ENCODE assay signal across 18 cellular contexts in the genomic region with DNA sequence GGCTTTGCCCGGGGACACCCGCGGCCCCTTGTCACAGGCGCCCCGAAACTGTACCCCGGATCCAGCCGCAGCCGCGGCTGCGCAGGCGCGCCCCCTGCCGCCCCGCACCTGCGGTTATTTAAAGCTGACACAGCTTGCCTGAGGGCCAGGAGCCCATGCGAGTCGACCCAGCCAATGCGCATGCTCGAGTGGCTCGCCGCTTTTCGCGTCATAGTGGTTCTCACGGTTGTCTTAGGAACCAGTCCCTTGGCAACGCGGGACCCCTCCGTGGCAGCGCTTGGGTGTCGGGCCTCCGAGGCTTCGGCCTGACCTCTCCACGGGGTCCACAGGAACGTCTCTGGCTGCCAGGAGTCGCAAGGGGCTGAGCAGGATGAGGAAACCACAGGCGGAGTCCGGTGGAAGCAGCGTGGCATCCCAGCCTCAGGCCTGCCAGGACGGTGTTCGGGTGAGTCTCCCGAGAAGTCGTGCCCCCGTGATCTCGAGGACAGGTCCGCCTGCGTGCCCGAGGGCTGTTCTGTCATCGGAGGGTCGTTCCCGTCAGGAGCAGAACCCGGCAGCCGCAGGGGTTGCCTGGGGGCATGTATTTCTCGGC.
DNase-seq lines count a peak whose midpoint lies in the region; ATAC-seq and TF ChIP-seq lines count a peak whose summit lies in the region.
"Had no signal": no experiment of that assay in that cellular context is flagged by ENCODE, and none has a peak within 500 bp of the region (broad histone marks: within the 10 kb centered on the region; RNA-seq: fewer than 3 reads in every experiment).

No MANE protein-coding gene starts in this region.

- H3K36me3 ChIP-seq in heart right ventricle = no peaks in the 10 kb centered on the region
- H3K36me3 ChIP-seq: BLaER1 treated with 17β-estradiol and CSF1 and Interleukin-3, amounts not matched to agents 10 nM and 100 nM had no signal

- no peak overlapping the region for H3K4me3 Mint-ChIP-seq in chondrocyte (ENCODE audit: unreplicated experiment)
- H3K4me3 Mint-ChIP-seq: CD8-positive, alpha-beta T cell had no signal

- TF ChIP-seq CTCF in heart right ventricle (IDR thresholded peaks at IDR 0.05) = no peak
- no peak for TF ChIP-seq CTCF in chondrocyte (IDR thresholded peaks at IDR 0.05)

- 84% methylated on average over 52 of the region's 52 CpGs for WGBS in right cardiac atrium
- WGBS in heart right ventricle, 2 donors = 76 to 81% methylated on average over 51 to 52 of the region's 52 CpGs

- H3K4me3 ChIP-seq in right cardiac atrium (ENCODE audit: low read length) (no peak overlapping the region), heart right ventricle (no peak overlapping the region)
- H3K4me3 ChIP-seq: BLaER1 treated with 17β-estradiol and CSF1 and Interleukin-3, amounts not matched to agents 10 nM and 100 nM; GM23248 had no signal

- H3K27ac Mint-ChIP-seq in chondrocyte (ENCODE audit: unreplicated experiment) = no peak overlapping the region
- H3K27ac Mint-ChIP-seq: CD8-positive, alpha-beta T cell had no signal

- H3K27ac ChIP-seq in right cardiac atrium (ENCODE audit: low read length) (no peak overlapping the region), heart right ventricle (no peak overlapping the region)
- H3K27ac ChIP-seq: BLaER1 treated with 17β-estradiol and CSF1 and Interleukin-3, amounts not matched to agents 10 nM and 100 nM; GM23248 had no signal

- ATAC-seq in right cardiac atrium (no peak), heart right ventricle (no peak)
- ATAC-seq: CD8-positive, alpha-beta T cell; HCT116 had no signal

- H3K9me3 ChIP-seq in right cardiac atrium (ENCODE audit: control insufficient read depth, low read length) (no peaks in the 10 kb centered on the region), heart right ventricle (peaks cover 0 to 23% (median 0%) of the 10 kb centered on the region in 11 donors)

- H3K27me3 ChIP-seq in right cardiac atrium (ENCODE audit: control insufficient read depth, insufficient read depth) (no peaks in the 10 kb centered on the region), heart right ventricle (no peaks in the 10 kb centered on the region)
- H3K27me3 ChIP-seq: BLaER1 treated with 17β-estradiol and CSF1 and Interleukin-3, amounts not matched to agents 10 nM and 100 nM had no signal

- no peaks in the 10 kb centered on the region for H3K27me3 Mint-ChIP-seq in chondrocyte (ENCODE audit: low read depth)

- intact Hi-C loops in right cardiac atrium (cut with DNase I) = no loop called here
- intact Hi-C loops in heart right ventricle (cut with DNase I) = no loop called here

- peaks cover 28% of the 10 kb centered on the region for H3K9me3 Mint-ChIP-seq in chondrocyte (ENCODE audit: low read depth)

- H3K36me3 Mint-ChIP-seq in chondrocyte (ENCODE audit: low read depth) = no peaks in the 10 kb centered on the region

- DNase-seq in NCI-H748 (lab: John Stamatoyannopoulos, UW; ENCODE audit: unreplicated experiment) (peak; percentile 49), NCI-H748 treated with DMSO at 0.1 percent for 48 hours (lab: John Stamatoyannopoulos, UW) (no peak), right cardiac atrium (peak in 2 of 3 donors; percentile 32 to 48), heart right ventricle (no peak), chondrocyte (ENCODE audit: low spot score) (peak; percentile 89), globus pallidus (ENCODE audit: low spot score) (no peak), NCI-H345 treated with DMSO at 0.1 percent for 48 hours (lab: John Stamatoyannopoulos, UW; ENCODE audit: unreplicated experiment) (no peak)
- DNase-seq in stimulated activated naive CD4-positive, alpha-beta T cell (lab: John Stamatoyannopoulos, UW) = no peak
- DNase-seq: 8988T; ACHN; CD8-positive, alpha-beta T cell; COR-L47; DMS153; DMS79 treated with DMSO at 0.1 percent for 48 hours; EL; GM23248 had no signal

- H3K4me1 ChIP-seq in right cardiac atrium (ENCODE audit: control insufficient read depth, insufficient read depth, low read length) = no peaks in the 10 kb centered on the region
- no peaks in the 10 kb centered on the region for H3K4me1 ChIP-seq in heart right ventricle
- H3K4me1 ChIP-seq: BLaER1 treated with 17β-estradiol and CSF1 and Interleukin-3, amounts not matched to agents 10 nM and 100 nM had no signal

- no peaks in the 10 kb centered on the region for H3K4me1 Mint-ChIP-seq in chondrocyte (ENCODE audit: low read depth)

Comparison
In these comparisons a context has a peak if more than half of its experiments do, and no peak if none do; other contexts are left out.
1. DNase-seq: peak in NCI-H748 (single experiment), right cardiac atrium (2 of 3) and chondrocyte (single experiment); none in NCI-H748 treated with DMSO at 0.1 percent for 48 hours (single experiment), heart right ventricle (0 of 2), stimulated activated naive CD4-positive, alpha-beta T cell (0 of 6), globus pallidus (single experiment) and NCI-H345 treated with DMSO at 0.1 percent for 48 hours (single experiment).